ENCODE assay signal across 8 cellular contexts in genomic region chr4:93781198-93781597, GRCh38. TPM values are rescaled to one million over a fixed set of nuclear protein-coding genes. Genes with fewer than 3 reads are reported as not detected.
"Had no signal": no experiment of that assay in that cellular context is flagged by ENCODE, and none has a peak within 500 bp of the region (broad histone marks: within the 10 kb centered on the region; RNA-seq: fewer than 3 reads in every experiment).

No MANE protein-coding gene starts in this region.

- H3K4me1 ChIP-seq: HAP-1 had no signal

- H3K36me3 ChIP-seq: HAP-1 had no signal

- H3K9me3 ChIP-seq: HAP-1 had no signal

- DNase-seq: GM23248, GOT3, H7, H9, HCEC 1CT, HFFc6 had no signal

- H2AFZ ChIP-seq: GM23248, GM23338 had no signal

- H3K4me2 ChIP-seq: GM23338 had no signal

- H3K27ac ChIP-seq: GM23248 had no signal

- H3K4me3 ChIP-seq: GM23248, GM23338, HAP-1 had no signal

- H3K9ac ChIP-seq: GM23248 had no signal

RNA-seq across cellular contexts. Expression of gene ATOH1, which starts 47.4 kb away (rescaled TPM):
- polyA plus RNA-seq: GM23248 had no signal
